In the genomic region with DNA sequence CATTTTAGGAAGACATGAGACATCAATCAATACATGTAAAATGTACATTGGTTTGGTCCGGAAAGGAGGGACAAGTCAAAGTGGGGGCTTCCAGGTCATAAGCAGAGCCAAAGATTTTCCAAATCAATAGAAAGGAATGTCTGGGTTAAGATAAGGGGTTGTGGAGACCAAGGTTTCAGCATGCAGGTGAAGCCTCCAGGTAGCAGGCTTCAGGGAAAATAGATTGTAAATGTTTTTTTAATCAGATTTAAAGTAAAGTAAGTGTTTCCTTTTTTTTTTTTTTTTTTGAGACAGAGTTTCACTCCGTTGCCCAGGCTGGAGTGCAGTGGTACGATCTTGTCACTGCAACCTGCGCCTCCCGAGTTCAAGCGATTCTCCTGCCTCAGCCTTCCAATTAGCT, we compare ENCODE assay signal across 25 cellular contexts. TPM values are rescaled to one million over a fixed set of nuclear protein-coding genes. Genes with fewer than 3 reads are reported as not detected.
"Had no signal": no experiment of that assay in that cellular context is flagged by ENCODE, and none has a peak within 500 bp of the region (broad histone marks: within the 10 kb centered on the region; RNA-seq: fewer than 3 reads in every experiment).

No MANE protein-coding gene starts in this region.

- FAIRE-seq: bronchial epithelial cell, RCC 7860 had no signal

- DNase-seq: activated CD4-positive, alpha-beta T cell treated with anti-CD3 and anti-CD28 coated beads, Interleukin-2, amount 10 ng/mL, durations not matched to agents 24 days and 14 days; activated CD4-positive, CD25-positive, alpha-beta regulatory T cell treated with anti-CD3 and anti-CD28 coated beads, Interleukin-2, amount 50 U/mL, for 72 hours; activated gamma-delta T cell; activated naive CD4-positive, alpha-beta T cell treated with anti-CD3 and anti-CD28 coated beads for 36 hours; activated naive CD8-positive, alpha-beta T cell treated with anti-CD3 and anti-CD28 coated beads, Interleukin-2, amount 10 ng/mL, durations not matched to agents 7 days and 5 days; activated T-cell treated with anti-CD3 and anti-CD28 coated beads for 4 hours; body of pancreas; Karpas-422; MM.1S; NCI-H1105; NCI-H1436; NCI-H1694 treated with DMSO at 0.1 percent for 48 hours; NCI-H2029 treated with DMSO at 0.1 percent for 48 hours; NCI-H345; NCI-H510A; NCI-H526 treated with DMSO at 0.1 percent for 48 hours; PC-3; SHP77 had no signal

- H3K4me3 ChIP-seq: ascending aorta, body of pancreas had no signal

- H3K27ac Mint-ChIP-seq: activated naive CD4-positive, alpha-beta T cell treated with anti-CD3 and anti-CD28 coated beads for 36 hours; WTC11 had no signal

- ATAC-seq: activated T-helper 17 cell treated with anti-CD3 and anti-CD28 coated beads, Interleukin-2, amount 50 U/mL, for 72 hours; body of pancreas; PC-3 had no signal

- H3K4me1 ChIP-seq: ascending aorta, body of pancreas had no signal

- H3K27me3 ChIP-seq: ascending aorta, body of pancreas had no signal

- H3K36me3 ChIP-seq: ascending aorta had no signal

- H3K9me3 ChIP-seq: ascending aorta, body of pancreas had no signal

- H3K27me3 Mint-ChIP-seq: activated T-helper 17 cell treated with anti-CD3 and anti-CD28 coated beads, Interleukin-2, amount 50 U/mL, for 72 hours had no signal

- H3K9me3 Mint-ChIP-seq: activated naive CD4-positive, alpha-beta T cell treated with anti-CD3 and anti-CD28 coated beads for 36 hours; activated T-helper 17 cell treated with anti-CD3 and anti-CD28 coated beads, Interleukin-2, amount 50 U/mL, for 72 hours had no signal

- H3K4me3 Mint-ChIP-seq: activated naive CD4-positive, alpha-beta T cell treated with anti-CD3 and anti-CD28 coated beads for 36 hours; T-helper 1 cell treated with Interleukin-12 subunit alpha and Interleukin-12 subunit beta and Interleukin-4 antibody, amounts not matched to agents 30 μg/mL and 1 μg/mL, for 36 hours; WTC11 had no signal

- H3K27ac ChIP-seq: ascending aorta, body of pancreas had no signal

RNA-seq across cellular contexts. Expression of gene SERPINB9, which starts 16.8 kb away (rescaled TPM):
- total RNA-seq: SK-MEL-5 had no signal
